Comparison of ENCODE assay signal across 7 cellular contexts in the genomic region with DNA sequence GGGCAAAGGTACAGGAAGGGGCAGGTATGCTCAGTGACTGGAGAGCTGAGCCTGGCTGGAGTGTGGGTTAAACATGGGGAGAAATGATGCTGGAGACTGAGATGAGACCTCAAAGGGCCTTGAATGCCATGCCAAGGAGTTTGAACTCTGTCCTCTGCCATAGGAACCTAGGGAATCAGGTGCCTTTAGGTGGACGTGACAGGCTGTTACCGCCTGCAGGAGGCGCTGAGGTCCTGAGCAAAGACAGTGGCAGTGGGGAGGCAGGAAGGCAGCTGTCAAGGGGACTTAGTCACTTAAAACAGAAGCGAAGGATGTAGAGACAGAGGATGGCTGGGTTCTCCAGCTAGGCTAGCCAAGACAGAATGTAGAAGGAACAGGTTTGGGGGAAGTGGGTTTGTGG. TPM values are rescaled to one million over a fixed set of nuclear protein-coding genes. Genes with fewer than 3 reads are reported as not detected.
A peak's percentile ranks its signal among the peaks of the same experiment; 100 is the strongest.
DNase-seq lines count a peak whose midpoint lies in the region; ATAC-seq, FAIRE-seq and TF ChIP-seq lines count a peak whose summit lies in the region.

No MANE protein-coding gene starts in this region.

- H3K9me3 ChIP-seq in astrocyte (ENCODE audit: insufficient read depth, low read depth, low read length), result no peaks in the 10 kb centered on the region

- DNase-seq in NB4 (ENCODE audit: low read depth) (peak; percentile 71), astrocyte (ENCODE audit: low read depth) (no peak), neural crest cell (ENCODE audit: low read depth, low spot score) (peak; percentile 36), HTR-8/SVneo (ENCODE audit: insufficient read length, low spot score) (no peak), HPDE6-E6E7 (ENCODE audit: extremely low spot score) (no peak)

- peaks cover 3% of the 10 kb centered on the region for H3K79me2 ChIP-seq in astrocyte (ENCODE audit: insufficient read depth, low read length)

- H3K4me1 Mint-ChIP-seq in astrocyte (ENCODE audit: low read depth, unreplicated experiment) (no peaks in the 10 kb centered on the region), neural crest cell (peaks cover 5% of the 10 kb centered on the region)

- peaks cover 32% of the 10 kb centered on the region for H3K36me3 Mint-ChIP-seq in astrocyte (ENCODE audit: low read depth, unreplicated experiment)
- H3K36me3 Mint-ChIP-seq in neural crest cell (ENCODE audit: low read depth), result peaks cover 10% of the 10 kb centered on the region

- TF ChIP-seq CTCF in GM12872 (IDR thresholded peaks at IDR 0.05; ENCODE audit: insufficient read depth, low read depth, low read length) (peak; percentile 56), NB4 (IDR thresholded peaks at IDR 0.05; ENCODE audit: low read depth, low read length) (peak; percentile 71), astrocyte (IDR thresholded peaks at IDR 0.05; ENCODE audit: insufficient read depth, low read depth, low read length) (peak; percentile 13), neural crest cell (conservative IDR thresholded peaks at IDR 0.05) (peak; percentile 51)

- H3K36me3 ChIP-seq in astrocyte (ENCODE audit: insufficient read depth, low read length), result peaks cover 56% of the 10 kb centered on the region

- H3K4me3 ChIP-seq in NB4 (ENCODE audit: low read depth, low read length), result no peak overlapping the region
- H3K4me3 ChIP-seq in astrocyte (ENCODE audit: insufficient read depth, low read depth, low read length), result no peak overlapping the region

- TF ChIP-seq POLR2A in NB4 (IDR thresholded peaks at IDR 0.05; ENCODE audit: extremely low read depth, insufficient read length), result no peak

- H3K27ac Mint-ChIP-seq in astrocyte (ENCODE audit: unreplicated experiment) (no peak overlapping the region), neural crest cell (ENCODE audit: unreplicated experiment) (peak overlapping the region; percentile 46)

- H3K9me3 Mint-ChIP-seq in astrocyte (ENCODE audit: unreplicated experiment), result no peaks in the 10 kb centered on the region
- no peaks in the 10 kb centered on the region for H3K9me3 Mint-ChIP-seq in neural crest cell

- no peak overlapping the region for H3K27ac ChIP-seq in astrocyte (ENCODE audit: low read depth, low read length)

- FAIRE-seq in astrocyte (lab: Jason Lieb, UNC) (no peak), HTR-8/SVneo (lab: Jason Lieb, UNC) (no peak)

- no peak overlapping the region for H3K4me2 ChIP-seq in astrocyte (ENCODE audit: low read length)

- no peak overlapping the region for H3K9ac ChIP-seq in astrocyte (ENCODE audit: low read length)

- H3K4me1 ChIP-seq in astrocyte (ENCODE audit: insufficient read depth, low read length), result no peaks in the 10 kb centered on the region

- H2AFZ ChIP-seq in astrocyte (ENCODE audit: low read depth, low read length), result no peak overlapping the region

- no peaks in the 10 kb centered on the region for H3K27me3 ChIP-seq in astrocyte (ENCODE audit: insufficient read depth, low read length)

- H4K20me1 ChIP-seq in astrocyte (ENCODE audit: insufficient read depth, low read length), result peaks cover 47% of the 10 kb centered on the region

- no peak for ATAC-seq in GM21576 (IDR thresholded peaks at IDR 0.05; ENCODE audit: unreplicated experiment)

- H3K27me3 Mint-ChIP-seq in astrocyte (ENCODE audit: low read depth, unreplicated experiment) (no peaks in the 10 kb centered on the region), neural crest cell (ENCODE audit: low read depth) (no peaks in the 10 kb centered on the region)

- H3K4me3 Mint-ChIP-seq in astrocyte (ENCODE audit: unreplicated experiment) (peak overlapping the region; percentile 51), neural crest cell (peak overlapping the region; percentile 17)

RNA-seq across cellular contexts. Expression of a gene that starts 9.1 kb away (rescaled TPM):
- total RNA-seq in astrocyte (166 and 191 TPM in 2 replicates), neural crest cell (193 and 203 TPM in 2 replicates)

RNA-seq across cellular contexts. Expression of a gene that starts 13.5 kb away (rescaled TPM):
- total RNA-seq in astrocyte, result 68.2 and 73.7 TPM in 2 replicates
- total RNA-seq in neural crest cell, result 108 and 116 TPM in 2 replicates

RNA-seq across cellular contexts. Expression of a gene that starts 31.5 kb away (rescaled TPM):
- total RNA-seq in astrocyte (12.0 and 13.1 TPM in 2 replicates), neural crest cell (9.0 and 11.0 TPM in 2 replicates)

RNA-seq across cellular contexts. Expression of a gene that starts 37.7 kb away (rescaled TPM):
- total RNA-seq in astrocyte, result 54.4 and 58.2 TPM in 2 replicates
- total RNA-seq in neural crest cell, result 95.3 and 105 TPM in 2 replicates

RNA-seq across cellular contexts. Expression of a gene that starts 56.5 kb away (rescaled TPM):
- total RNA-seq in astrocyte, result 18.1 and 20.9 TPM in 2 replicates
- total RNA-seq in neural crest cell, result 79.6 and 85.1 TPM in 2 replicates

Comparison
In these comparisons a context has a peak if more than half of its experiments do, and no peak if none do; other contexts are left out.
1. CTCF ChIP-seq: peak in every context shown above with its lines; median percentile 71 in NB4; 56 in GM12872; 51 in neural crest cell; 13 in astrocyte.
2. DNase-seq: peak in NB4 (single experiment) and neural crest cell (single experiment); none in astrocyte (single experiment), HTR-8/SVneo (single experiment) and HPDE6-E6E7 (single experiment).